In genomic region chr10:74117738-74118137, GRCh38 we compare ENCODE assay signal across 16 cellular contexts. TPM values are rescaled to one million over a fixed set of nuclear protein-coding genes. Genes with fewer than 3 reads are reported as not detected.
DNase-seq lines count a peak whose midpoint lies in the region; ATAC-seq and TF ChIP-seq lines count a peak whose summit lies in the region.
"Had no signal": no experiment of that assay in that cellular context is flagged by ENCODE, and none has a peak within 500 bp of the region (broad histone marks: within the 10 kb centered on the region; RNA-seq: fewer than 3 reads in every experiment).

No MANE protein-coding gene starts in this region.

- H3K9me3 ChIP-seq in osteoblast (ENCODE audit: low read depth, low read length): no peaks in the 10 kb centered on the region
- H3K9me3 ChIP-seq in neural progenitor cell (ENCODE audit: low read depth): no peaks in the 10 kb centered on the region
- H3K9me3 ChIP-seq: sigmoid colon had no signal

- H3K36me3 ChIP-seq in GM23338 (ENCODE audit: insufficient read depth): peaks cover 53% of the 10 kb centered on the region
- H3K36me3 ChIP-seq in osteoblast (ENCODE audit: insufficient read depth, low read length): peaks cover 96% of the 10 kb centered on the region
- peaks cover 15% of the 10 kb centered on the region for H3K36me3 ChIP-seq in neural progenitor cell

- peak overlapping the region; percentile 66; the same call in 1 of the 2 replicates for H3K27ac ChIP-seq in GM23338 (ENCODE audit: low read depth)
- peak overlapping the region; percentile 1 for H3K27ac ChIP-seq in osteoblast (ENCODE audit: low read depth, low read length)
- no peak overlapping the region for H3K27ac ChIP-seq in neural progenitor cell

- H3K36me3 Mint-ChIP-seq in GM23338 (ENCODE audit: low read depth): peaks cover 89% of the 10 kb centered on the region
- H3K36me3 Mint-ChIP-seq in activated naive CD8-positive, alpha-beta T cell treated with anti-CD3 and anti-CD28 coated beads for 36 hours: peaks cover 46% of the 10 kb centered on the region
- H3K36me3 Mint-ChIP-seq in neural progenitor cell: peaks cover 47% of the 10 kb centered on the region

- H3K9ac ChIP-seq in neural progenitor cell: no peak overlapping the region

- H3K27me3 Mint-ChIP-seq in GM23338 (ENCODE audit: insufficient read depth, low read depth, poor library complexity) (peaks cover 5% of the 10 kb centered on the region), neural progenitor cell (ENCODE audit: insufficient read depth, low read depth) (no peaks in the 10 kb centered on the region)
- no peaks in the 10 kb centered on the region for H3K27me3 Mint-ChIP-seq in activated naive CD8-positive, alpha-beta T cell treated with anti-CD3 and anti-CD28 coated beads for 36 hours
- H3K27me3 Mint-ChIP-seq: central memory CD8-positive, alpha-beta T cell had no signal

- H3K4me2 ChIP-seq in GM23338 (no peak overlapping the region), osteoblast (ENCODE audit: insufficient read depth, low read length) (no peak overlapping the region), neural progenitor cell (no peak overlapping the region)

- 0 out of 2 replicates have a peak, but pooled peaks cover 3% of the 10 kb centered on the region for H3K79me2 ChIP-seq in GM23338 (replicated peaks; ENCODE audit: insufficient read depth)
- peaks cover 32% of the 10 kb centered on the region for H3K79me2 ChIP-seq in osteoblast (ENCODE audit: insufficient read depth, low read length)
- H3K79me2 ChIP-seq in neural progenitor cell (ENCODE audit: low read depth): no peaks in the 10 kb centered on the region

- no peak overlapping the region for H2AFZ ChIP-seq in GM23338
- no peak overlapping the region for H2AFZ ChIP-seq in osteoblast (ENCODE audit: low read length)
- no peak overlapping the region for H2AFZ ChIP-seq in neural progenitor cell (replicated peaks)

- H3K9me3 Mint-ChIP-seq in GM23338 (no peaks in the 10 kb centered on the region), neural progenitor cell (no peaks in the 10 kb centered on the region)
- H3K9me3 Mint-ChIP-seq in activated naive CD8-positive, alpha-beta T cell treated with anti-CD3 and anti-CD28 coated beads for 36 hours: no peaks in the 10 kb centered on the region
- H3K9me3 Mint-ChIP-seq: central memory CD8-positive, alpha-beta T cell; T-helper 2 cell treated with Interferon-gamma antibody and Interleukin-4, amounts not matched to agents 5 μg/mL and 100 μg/mL, for 36 hours had no signal

- no peaks in the 10 kb centered on the region for H3K4me1 Mint-ChIP-seq in GM23338
- H3K4me1 Mint-ChIP-seq in activated naive CD8-positive, alpha-beta T cell treated with anti-CD3 and anti-CD28 coated beads for 36 hours: peaks cover 8% of the 10 kb centered on the region
- no peaks in the 10 kb centered on the region for H3K4me1 Mint-ChIP-seq in neural progenitor cell

- H4K20me1 ChIP-seq in GM23338 (replicated peaks; ENCODE audit: insufficient read depth) (peaks cover 21% of the 10 kb centered on the region), osteoblast (ENCODE audit: insufficient read depth, low read length) (peaks cover 29% of the 10 kb centered on the region), neural progenitor cell (ENCODE audit: low read depth) (peaks cover 5% of the 10 kb centered on the region)

- DNase-seq in GM12865 (ENCODE audit: low read depth): peak; percentile 58
- no peak for DNase-seq in GM23338 (ENCODE audit: low spot score)
- peak; percentile 3 for DNase-seq in activated naive CD8-positive, alpha-beta T cell treated with anti-CD3 and anti-CD28 coated beads for 36 hours
- DNase-seq in osteoblast (ENCODE audit: insufficient read length, low spot score, missing footprints): no peak
- no peak for DNase-seq in AML-193 (lab: John Stamatoyannopoulos, UW)
- no peak for DNase-seq in NCI-H2107 treated with DMSO at 0.1 percent for 48 hours (lab: John Stamatoyannopoulos, UW; ENCODE audit: unreplicated experiment)
- DNase-seq in neural progenitor cell (ENCODE audit: low spot score): no peak
- DNase-seq: activated CD4-positive, alpha-beta T cell treated with anti-CD3 and anti-CD28 coated beads, Interleukin-2, amount 50 U/mL, for 1 hour; activated naive CD4-positive, alpha-beta T cell treated with Interleukin-2 at 50 U/mL for 16 hours; hypothalamus; NCI-H1417 treated with DMSO at 0.1 percent for 48 hours; NCI-H510A treated with DMSO at 0.1 percent for 48 hours; sigmoid colon; stimulated activated CD4-positive, alpha-beta T cell treated with anti-CD3 and anti-CD28 coated beads, Interleukin-4, amount 100 ng/mL, for 4 hours had no signal

- H3K27me3 ChIP-seq in GM23338 (ENCODE audit: insufficient read depth) (no peaks in the 10 kb centered on the region), osteoblast (ENCODE audit: insufficient read depth, low read length) (no peaks in the 10 kb centered on the region), neural progenitor cell (no peaks in the 10 kb centered on the region)
- H3K27me3 ChIP-seq: sigmoid colon had no signal

- H3K4me3 ChIP-seq in GM12865 (ENCODE audit: low read depth, low read length): no peak overlapping the region
- no peak overlapping the region for H3K4me3 ChIP-seq in GM23338
- H3K4me3 ChIP-seq in osteoblast (ENCODE audit: insufficient read depth, low read length): no peak overlapping the region
- H3K4me3 ChIP-seq in neural progenitor cell: no peak overlapping the region
- H3K4me3 ChIP-seq: sigmoid colon had no signal

- H3K9me2 ChIP-seq in GM23338 (ENCODE audit: insufficient read depth): no peaks in the 10 kb centered on the region

- no peak for ATAC-seq in GM23338

- TF ChIP-seq CTCF in GM12865 (IDR thresholded peaks at IDR 0.05; ENCODE audit: insufficient read depth, low read depth, low read length, missing control alignments): no peak
- TF ChIP-seq CTCF in GM23338 (conservative IDR thresholded peaks at IDR 0.05; ENCODE audit: low read depth in 2 of 2): no peak
- no peak for TF ChIP-seq CTCF in osteoblast (IDR thresholded peaks at IDR 0.05; ENCODE audit: extremely low read depth, low read depth, low read length)
- no peak for TF ChIP-seq CTCF in neural progenitor cell (IDR thresholded peaks at IDR 0.05)

- H3K27ac Mint-ChIP-seq in GM23338 (no peak overlapping the region), neural progenitor cell (no peak overlapping the region)
- peak overlapping the region; percentile 74 for H3K27ac Mint-ChIP-seq in activated naive CD8-positive, alpha-beta T cell treated with anti-CD3 and anti-CD28 coated beads for 36 hours

- no peak overlapping the region for H3K4me3 Mint-ChIP-seq in GM23338
- H3K4me3 Mint-ChIP-seq in activated naive CD8-positive, alpha-beta T cell treated with anti-CD3 and anti-CD28 coated beads for 36 hours: no peak overlapping the region
- H3K4me3 Mint-ChIP-seq in neural progenitor cell: no peak overlapping the region
- H3K4me3 Mint-ChIP-seq: central memory CD8-positive, alpha-beta T cell; T-helper 2 cell treated with Interferon-gamma antibody and Interleukin-4, amounts not matched to agents 5 μg/mL and 100 μg/mL, for 36 hours had no signal

- H3F3A ChIP-seq in GM23338 (replicated peaks; ENCODE audit: low read depth): peaks cover 29% of the 10 kb centered on the region
- peaks cover 14% of the 10 kb centered on the region for H3F3A ChIP-seq in neural progenitor cell (ENCODE audit: low read depth)

- H3K4me1 ChIP-seq in GM23338 (ENCODE audit: insufficient read depth) (no peaks in the 10 kb centered on the region), osteoblast (ENCODE audit: insufficient read depth, low read length) (peaks cover 8% of the 10 kb centered on the region), neural progenitor cell (no peaks in the 10 kb centered on the region)

TF ChIP-seq in GM23338, 12 proteins besides CTCF, POLR2A, EP300 and RAD21 (continues in another document):
- TF ChIP-seq NANOG (IDR thresholded peaks at IDR 0.05; ENCODE audit: borderline replicate concordance) (no peak), JUNB (IDR thresholded peaks at IDR 0.05; ENCODE audit: unreplicated experiment) (no peak)

RNA-seq across cellular contexts. Expression of gene AP3M1, which starts 32.9 kb away (rescaled TPM):
- 33.1 and 41.7 TPM in 2 replicates for total RNA-seq in GM23338 (2014; rRNA removed; shearing (Covaris generic))
- 10.9 and 13.8 TPM in 2 replicates for polyA plus RNA-seq in GM23338 (2016; fragmentation: Nextera tagmentation; extraction: Ambion mirVana)
- 10 to 100 TPM; 45.4 to 46.4 TPM for total RNA-seq in activated naive CD8-positive, alpha-beta T cell treated with anti-CD3 and anti-CD28 coated beads for 36 hours
- 35.8 and 37.7 TPM in 2 replicates for total RNA-seq in osteoblast
- total RNA-seq in neural progenitor cell (ENCODE audit: low replicate concordance): 47.2 and 58.3 TPM in 2 replicates

RNA-seq across cellular contexts. Expression of gene ADK, which starts 33.3 kb away (rescaled TPM):
- 39.9 and 50.3 TPM in 2 replicates for total RNA-seq in GM23338 (2014; rRNA removed; shearing (Covaris generic))
- 42.4 and 53.0 TPM in 2 replicates for polyA plus RNA-seq in GM23338 (2016; fragmentation: Nextera tagmentation; extraction: Ambion mirVana)
- total RNA-seq in activated naive CD8-positive, alpha-beta T cell treated with anti-CD3 and anti-CD28 coated beads for 36 hours: 10 to 100 TPM; 56.5 to 57.4 TPM
- total RNA-seq in osteoblast: 34.0 and 46.3 TPM in 2 replicates
- total RNA-seq in neural progenitor cell (ENCODE audit: low replicate concordance): 33.5 and 50.9 TPM in 2 replicates

Comparison
In these comparisons a context has a peak if more than half of its experiments do, and no peak if none do; other contexts are left out.
1. DNase-seq: peak in GM12865 (single experiment) and activated naive CD8-positive, alpha-beta T cell treated with anti-CD3 and anti-CD28 coated beads for 36 hours (single experiment); none in GM23338 (single experiment), osteoblast (single experiment), AML-193 (0 of 2), NCI-H2107 treated with DMSO at 0.1 percent for 48 hours (single experiment) and neural progenitor cell (single experiment).